ENCODE assay signal across 26 cellular contexts in genomic region chr13:45226024-45226423, GRCh38. TPM values are rescaled to one million over a fixed set of nuclear protein-coding genes. Genes with fewer than 3 reads are reported as not detected.
"Had no signal": no experiment of that assay in that cellular context is flagged by ENCODE, and none has a peak within 500 bp of the region (broad histone marks: within the 10 kb centered on the region; RNA-seq: fewer than 3 reads in every experiment).

No MANE protein-coding gene starts in this region.

- H3K4me3 ChIP-seq: heart left ventricle, pancreas, prostate gland, uterus had no signal

- H3K27me3 ChIP-seq: heart left ventricle, pancreas, uterus had no signal

- ATAC-seq: activated CD4-positive, CD25-positive, alpha-beta regulatory T cell treated with anti-CD3 and anti-CD28 coated beads, Interleukin-2, amount 50 U/mL, for 24 hours; esophagus mucosa; heart left ventricle; naive thymus-derived CD4-positive, alpha-beta T cell; pancreas had no signal

- H3K4me1 ChIP-seq: pancreas, prostate gland, uterus had no signal

- FAIRE-seq: bronchial epithelial cell, pancreas had no signal

- H3K27ac ChIP-seq: heart left ventricle, pancreas, prostate gland, uterus, WERI-Rb-1 had no signal

- H3K36me3 ChIP-seq: heart left ventricle, pancreas, prostate gland, uterus, WERI-Rb-1 had no signal

- H3K9me3 ChIP-seq: heart left ventricle, pancreas, prostate gland, uterus had no signal

- DNase-seq: activated CD4-positive, alpha-beta T cell treated with anti-CD3 and anti-CD28 coated beads for 48 hours; activated CD4-positive, alpha-beta T cell treated with anti-CD3 and anti-CD28 coated beads, Interleukin-2, amount 50 U/mL, for 48 hours; activated CD8-positive, alpha-beta memory T cell treated with anti-CD3 and anti-CD28 coated beads for 24 hours; activated effector memory CD4-positive, alpha-beta T cell treated with anti-CD3 and anti-CD28 coated beads, Interleukin-2, amount 50 U/mL, for 16 hours; activated naive CD4-positive, alpha-beta T cell treated with anti-CD3 and anti-CD28 coated beads, Interleukin-2, amount 10 ng/mL, durations not matched to agents 7 days and 5 days; anterior cingulate cortex; endodermal cell; foreskin fibroblast; heart left ventricle; hypothalamus; immature natural killer cell; naive thymus-derived CD4-positive, alpha-beta T cell; nucleus accumbens; pancreas; retina; substantia nigra; T-helper 9 cell; uterus; WERI-Rb-1 had no signal

RNA-seq across cellular contexts. Expression of gene KCTD4, which starts 25.2 kb away (rescaled TPM):
- total RNA-seq: bronchial epithelial cell; endodermal cell; esophagus mucosa; kidney epithelial cell; mesothelial cell of epicardium; naive thymus-derived CD4-positive, alpha-beta T cell; prostate gland; uterus had no signal
- polyA plus RNA-seq: naive thymus-derived CD4-positive, alpha-beta T cell; thymus had no signal
